17 cellular contexts compared by ENCODE assay signal in the genomic region with DNA sequence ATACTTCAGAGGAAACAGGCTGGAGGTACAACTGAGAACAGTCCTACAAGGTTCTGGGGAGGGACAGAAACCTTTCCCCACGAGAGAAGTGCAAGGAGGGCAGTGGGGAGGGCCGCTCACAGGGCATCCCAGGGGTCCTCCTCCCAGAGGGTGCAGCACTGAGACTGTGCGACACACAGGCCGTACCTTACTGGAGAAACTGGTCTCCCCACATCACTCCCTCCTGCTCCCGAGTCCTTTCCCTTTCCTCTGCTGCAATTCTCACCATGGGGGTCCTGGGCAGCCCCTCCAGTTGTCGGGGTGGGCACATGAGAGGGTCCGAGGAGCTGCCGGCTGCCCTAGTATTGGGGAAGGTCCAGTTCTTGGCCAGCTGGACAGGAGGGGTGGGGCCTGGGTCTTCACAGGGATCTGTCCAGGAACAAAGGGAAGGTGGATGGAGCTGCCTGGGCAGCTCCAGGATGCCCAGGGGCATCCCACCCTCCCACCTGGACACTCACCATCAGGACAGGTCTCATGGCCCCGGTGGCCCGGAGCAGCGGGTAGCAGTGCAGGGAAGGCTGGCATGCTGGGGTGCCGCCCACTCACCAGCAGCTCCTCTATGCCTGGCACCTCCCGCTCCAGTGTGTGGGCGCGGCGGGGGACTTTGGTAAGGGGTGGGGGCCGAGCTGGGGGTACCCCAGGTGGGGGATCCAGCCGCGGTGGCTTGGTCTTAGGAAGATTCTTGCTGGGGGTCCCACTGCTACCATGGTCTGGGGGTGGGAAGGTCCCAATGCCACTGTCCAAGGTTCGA. TPM values are rescaled to one million over a fixed set of nuclear protein-coding genes. Genes with fewer than 3 reads are reported as not detected.
DNase-seq lines count a peak whose midpoint lies in the region; ATAC-seq, FAIRE-seq and TF ChIP-seq lines count a peak whose summit lies in the region.
"Had no signal": no experiment of that assay in that cellular context is flagged by ENCODE, and none has a peak within 500 bp of the region (broad histone marks: within the 10 kb centered on the region; RNA-seq: fewer than 3 reads in every experiment).

No MANE protein-coding gene starts in this region.

- peaks cover 37% of the 10 kb centered on the region for H3K36me3 ChIP-seq in right atrium auricular region
- peaks cover under 1% of the 10 kb centered on the region; the same call in 1 of the 3 replicates for H3K36me3 ChIP-seq in K562 (ENCODE audit: control insufficient read depth, insufficient read depth, low read length)
- peaks cover 9 to 72% of the 10 kb centered on the region in 2 donors for H3K36me3 ChIP-seq in neuronal stem cell (replicated peaks in 1 of 2; ENCODE audit: control insufficient read depth in 2 of 2, insufficient read depth in 2 of 2, low read length in 2 of 2)
- H3K36me3 ChIP-seq in colonic mucosa, result no peaks in the 10 kb centered on the region

- peak overlapping the region; percentile 48 for H3K18ac ChIP-seq in neuronal stem cell (ENCODE audit: low read length)

- H3K9ac ChIP-seq in K562 (ENCODE audit: insufficient read depth in 1 of 2, low read depth in 2 of 2, low read length in 2 of 2) (no peak overlapping the region; a peak in 1 of 4 replicates), neuronal stem cell (ENCODE audit: low read depth, low read length, poor library complexity) (peak overlapping the region; percentile 21), colonic mucosa (ENCODE audit: low read depth in 2 of 2, low read length in 2 of 2) (no peak overlapping the region)
- H3K9ac ChIP-seq: BLaER1 treated with 17β-estradiol and CSF1 and Interleukin-3, amounts not matched to agents 10 nM and 100 nM had no signal

- no TSS peak for BruUV-seq in K562 (replicated peaks; lab: Mats Ljungman, UMichigan)

- peak overlapping the region; percentile 53 for H2BK5ac ChIP-seq in neuronal stem cell (ENCODE audit: low read length)

- peak overlapping the region; percentile 85 for H3K23ac ChIP-seq in neuronal stem cell (ENCODE audit: low read depth, low read length, poor library complexity)

- no peak for TF ChIP-seq EP300 in K562 (IDR thresholded peaks at IDR 0.05; ENCODE audit: low read length)

- no peaks in the 10 kb centered on the region for H3K9me3 ChIP-seq in right atrium auricular region
- no peaks in the 10 kb centered on the region for H3K9me3 ChIP-seq in K562 (replicated peaks; ENCODE audit: control insufficient read depth, insufficient read depth, low read depth, low read length)
- peaks cover 0 to 7% of the 10 kb centered on the region in 2 donors for H3K9me3 ChIP-seq in neuronal stem cell (replicated peaks in 1 of 2; ENCODE audit: control insufficient read depth in 2 of 2, insufficient read depth in 1 of 2, low read depth in 1 of 2, low read length in 2 of 2)
- no peaks in the 10 kb centered on the region for H3K9me3 ChIP-seq in colonic mucosa
- H3K9me3 ChIP-seq: HAP-1 had no signal

- no peaks in the 10 kb centered on the region for H3K27me3 ChIP-seq in right atrium auricular region
- H3K27me3 ChIP-seq in K562 (ENCODE audit: control insufficient read depth in 2 of 2, insufficient read depth in 2 of 2, low read length in 2 of 2), result no peaks in the 10 kb centered on the region
- no peaks in the 10 kb centered on the region for H3K27me3 ChIP-seq in neuronal stem cell (ENCODE audit: control insufficient read depth in 3 of 3, insufficient read depth in 3 of 3, low read depth in 1 of 3, low read length in 3 of 3)
- no peaks in the 10 kb centered on the region for H3K27me3 ChIP-seq in colonic mucosa
- H3K27me3 ChIP-seq: BLaER1 treated with 17β-estradiol and CSF1 and Interleukin-3, amounts not matched to agents 10 nM and 100 nM had no signal

- H2BK120ac ChIP-seq in neuronal stem cell (ENCODE audit: low read depth, low read length), result no peak overlapping the region

- no peak overlapping the region for H2BK15ac ChIP-seq in neuronal stem cell (ENCODE audit: low read length)

- TF ChIP-seq CTCF in right atrium auricular region (IDR thresholded peaks at IDR 0.05) (no peak), K562 (IDR thresholded peaks at IDR 0.05 in 2 of 3, conservative IDR thresholded peaks at IDR 0.05 in 1 of 3; ENCODE audit: insufficient read depth in 2 of 3, low read depth in 1 of 3, low read length in 3 of 3) (no peak), colonic mucosa (IDR thresholded peaks at IDR 0.05) (no peak)

- H3K4me2 ChIP-seq in K562 (ENCODE audit: insufficient read depth, low read length), result no peak overlapping the region
- H3K4me2 ChIP-seq in neuronal stem cell (ENCODE audit: insufficient read depth, low read length, poor library complexity, severe bottlenecking), result no peak overlapping the region
- H3K4me2 ChIP-seq: BLaER1 treated with 17β-estradiol and CSF1 and Interleukin-3, amounts not matched to agents 10 nM and 100 nM had no signal

- peak overlapping the region; percentile 31 for H3K14ac ChIP-seq in neuronal stem cell (ENCODE audit: low read length)

- H3K4me3 ChIP-seq in right atrium auricular region (no peak overlapping the region), K562 (no peak overlapping the region), neuronal stem cell (ENCODE audit: low read length in 2 of 2) (no peak overlapping the region), colonic mucosa (no peak overlapping the region)
- H3K4me3 ChIP-seq: BLaER1 treated with 17β-estradiol and CSF1 and Interleukin-3, amounts not matched to agents 10 nM and 100 nM; GM12878; HAP-1 had no signal

- H3K9me1 ChIP-seq in K562 (ENCODE audit: control insufficient read depth, insufficient read depth, low read length), result no peaks in the 10 kb centered on the region

- peak; percentile 22 for DNase-seq in Right ventricle myocardium inferior (ENCODE audit: missing footprints)
- no peak for DNase-seq in right atrium auricular region (ENCODE audit: low spot score)
- DNase-seq in K562 (ENCODE audit: extremely low read depth in 1 of 4, low spot score in 3 of 4), result peak in 1 of 4 experiments; percentile 8
- no peak for DNase-seq in neuronal stem cell (ENCODE audit: low spot score)
- DNase-seq in colonic mucosa, result no peak
- no peak for DNase-seq in erythroblast (lab: John Stamatoyannopoulos, UW)
- DNase-seq in activated CD4-positive, alpha-beta T cell treated with anti-CD3 and anti-CD28 coated beads for 1 hour, result no peak
- DNase-seq: CD4-positive, CD25-positive, alpha-beta regulatory T cell; DMS 273 treated with DMSO at 0.1 percent for 48 hours; GOT3; HFFc6; KBM-7 had no signal

- no peak overlapping the region for H2AK5ac ChIP-seq in neuronal stem cell (ENCODE audit: low read depth, low read length)

- intact Hi-C loops in Right ventricle myocardium inferior (cut with DNase I), result no loop called here
- intact Hi-C loops in K562 (cut with micrococcal nuclease), result no loop called here
- intact Hi-C loops in colonic mucosa (cut with DNase I), result no loop called here

- H3K4ac ChIP-seq in neuronal stem cell (ENCODE audit: low read length), result no peak overlapping the region

- TF ChIP-seq POLR2A in K562 (conservative IDR thresholded peaks at IDR 0.05), result no peak
- no peak for TF ChIP-seq POLR2A in erythroblast (IDR thresholded peaks at IDR 0.05; ENCODE audit: low read length)

- POLR2A ChIA-PET in K562 (lab: Yijun Ruan, JAX), result no interaction called here

- no peaks in the 10 kb centered on the region for H3K79me2 ChIP-seq in K562 (ENCODE audit: control insufficient read depth, insufficient read depth, low read length)

- no peak overlapping the region for H2AFZ ChIP-seq in K562 (ENCODE audit: low read depth, low read length)
- H2AFZ ChIP-seq in neuronal stem cell (ENCODE audit: low read length), result no peak overlapping the region

- H3K27ac ChIP-seq in right atrium auricular region (no peak overlapping the region), K562 (ENCODE audit: extremely low read depth, low read depth, low read length) (no peak overlapping the region), neuronal stem cell (replicated peaks; ENCODE audit: low read length) (no peak overlapping the region), colonic mucosa (no peak overlapping the region)
- H3K27ac ChIP-seq: 22Rv1; BLaER1 treated with 17β-estradiol and CSF1 and Interleukin-3, amounts not matched to agents 10 nM and 100 nM; HL-60 had no signal

- no peak overlapping the region for H4K91ac ChIP-seq in neuronal stem cell (ENCODE audit: low read depth, low read length, poor library complexity)

- no peak for ATAC-seq in Right ventricle myocardium inferior
- ATAC-seq in K562, result no peak
- ATAC-seq: GM12878 had no signal

- in situ Hi-C loops in K562 (cut with MboI), result no loop called here

- no peaks in the 10 kb centered on the region for H3K4me1 ChIP-seq in right atrium auricular region
- H3K4me1 ChIP-seq in K562 (replicated peaks in 1 of 2; ENCODE audit: control insufficient read depth in 2 of 2, insufficient read depth in 2 of 2, low read length in 2 of 2), result peaks cover 0 to 22% of the 10 kb centered on the region in 2 experiments; a peak in 2 of 5 replicates
- H3K4me1 ChIP-seq in neuronal stem cell (ENCODE audit: control insufficient read depth in 2 of 2, insufficient read depth in 1 of 2, low read depth in 1 of 2, low read length in 2 of 2), result peaks cover 0 to 11% of the 10 kb centered on the region in 2 donors
- H3K4me1 ChIP-seq in colonic mucosa, result no peaks in the 10 kb centered on the region
- H3K4me1 ChIP-seq: HAP-1 had no signal

- FAIRE-seq in K562 (lab: Jason Lieb, UNC), result no peak
- FAIRE-seq: GM12878 had no signal

- TF ChIP-seq RAD21 in K562 (CRISPR knock-in tag; conservative IDR thresholded peaks at IDR 0.05 in 1 of 2, IDR thresholded peaks at IDR 0.05 in 1 of 2), result no peak

- CTCF ChIA-PET in K562 (lab: Yijun Ruan, JAX; ENCODE audit: low intra/inter-chr PET ratio), result no interaction called here

- H4K20me1 ChIP-seq in K562 (replicated peaks; ENCODE audit: control insufficient read depth, insufficient read depth, low read length), result 0 out of 2 replicates have a peak, but pooled peaks cover 3% of the 10 kb centered on the region

- 91% methylated on average over 12 of the region's 20 CpGs for WGBS in K562 (ENCODE audit: insufficient coverage, low coverage, missing lambda C conversion rate)
- no CpG with 5 or more reads among the region's 20 CpGs for WGBS in neuronal stem cell (ENCODE audit: extremely low coverage in 2 of 2, insufficient read length in 2 of 2, insufficient replicate concordance in 1 of 2), 2 donors

- no peaks in the 10 kb centered on the region for H3K79me1 ChIP-seq in neuronal stem cell (ENCODE audit: low read depth, low read length)

- H4K8ac ChIP-seq in neuronal stem cell (ENCODE audit: low read depth, low read length), result peak overlapping the region; percentile 65

- no peak overlapping the region for H2BK12ac ChIP-seq in neuronal stem cell (ENCODE audit: low read length)

RNA-seq across cellular contexts. Expression of a gene that starts 35.8 kb away (rescaled TPM):
- total RNA-seq in Right ventricle myocardium inferior, result 32.7 TPM
- 10 to 100 TPM; 18.6 to 18.7 TPM for total RNA-seq in right atrium auricular region
- 15.1 and 38.6 TPM in 2 replicates for total RNA-seq in K562 (2011; cell fraction: chromatin; rRNA removed; ENCODE audit: low replicate concordance)
- 21.6 and 25.2 TPM in 2 replicates for total RNA-seq in K562 (2011; cell fraction: nucleolus; rRNA removed)
- 21.0 and 24.7 TPM in 2 replicates for total RNA-seq in K562 (2011; cell fraction: nucleoplasm; rRNA removed)
- total RNA-seq in K562 (2014; rRNA removed), result 7.3 and 9.4 TPM in 2 replicates
- 1.4 and 2.1 TPM in 2 replicates for total RNA-seq in K562 (2014; rRNA removed; fragmentation: Illumina TruSeq; extraction: Trizol)
- 4.7 and 4.9 TPM in 2 replicates for total RNA-seq in K562 (2015; rRNA removed; fragmentation: Illumina TruSeq; extraction: Trizol)
- total RNA-seq in K562 (2021), result 13.4 and 14.4 TPM in 2 replicates
- polyA plus RNA-seq in K562 (2011; rRNA removed), result 1.7 and 3.6 TPM in 2 replicates
- 2.0 and 3.8 TPM in 2 replicates for polyA plus RNA-seq in K562 (2011; cell fraction: cytosol; rRNA removed)
- polyA plus RNA-seq in K562 (2011; cell fraction: nucleus; rRNA removed), result 7.3 and 13.2 TPM in 2 replicates
- polyA plus RNA-seq in K562 (2012), result 6.2 and 8.4 TPM in 2 replicates
- 3.7 and 7.7 TPM in 2 replicates for polyA plus RNA-seq in K562 (2014; fragmentation: Illumina TruSeq; extraction: Trizol)
- under 1 TPM; 0.01 to 0.04 TPM for polyA plus RNA-seq in K562 (2014; fragmentation: Nextera tagmentation; extraction: Ambion mirVana)
- polyA plus RNA-seq in K562 (2014; rRNA removed), result 4.8 and 6.3 TPM in 2 replicates
- polyA minus RNA-seq in K562 (2011; rRNA and poly(A)+ RNA removed), result 5.1 and 5.7 TPM in 2 replicates
- polyA minus RNA-seq in K562 (2011; cell fraction: cytosol; rRNA and poly(A)+ RNA removed), result 5.6 and 7.4 TPM in 2 replicates
- 8.1 and 10.1 TPM in 2 replicates for polyA minus RNA-seq in K562 (2011; cell fraction: nucleus; rRNA and poly(A)+ RNA removed)
- polyA plus RNA-seq in neuronal stem cell (2013, experiment 1 of 2), result 12.5 TPM
- 13.0 TPM for polyA plus RNA-seq in neuronal stem cell (2013, experiment 2 of 2)
- 1 to 10 TPM; 2.4 to 4.1 TPM for total RNA-seq in colonic mucosa

RNA-seq across cellular contexts. Expression of a gene that starts 50.5 kb away (rescaled TPM):
- total RNA-seq in Right ventricle myocardium inferior, result 2.6 TPM
- total RNA-seq in right atrium auricular region, result 1 to 10 TPM; 1.8 to 2.0 TPM
- total RNA-seq in K562 (2011; cell fraction: chromatin; rRNA removed; ENCODE audit: low replicate concordance), result 6.1 and 8.1 TPM in 2 replicates
- total RNA-seq in K562 (2011; cell fraction: nucleolus; rRNA removed), result 10.5 and 11.7 TPM in 2 replicates
- 9.2 and 11.8 TPM in 2 replicates for total RNA-seq in K562 (2011; cell fraction: nucleoplasm; rRNA removed)
- total RNA-seq in K562 (2014; rRNA removed), result 3.7 and 4.3 TPM in 2 replicates
- total RNA-seq in K562 (2014; rRNA removed; fragmentation: Illumina TruSeq; extraction: Trizol), result 4.4 and 4.6 TPM in 2 replicates
- 4.9 TPM in 2 replicates for total RNA-seq in K562 (2015; rRNA removed; fragmentation: Illumina TruSeq; extraction: Trizol)
- total RNA-seq in K562 (2021), result 5.1 and 5.6 TPM in 2 replicates
- polyA plus RNA-seq in K562 (2011; rRNA removed), result 3.7 and 5.6 TPM in 2 replicates
- polyA plus RNA-seq in K562 (2011; cell fraction: cytosol; rRNA removed), result 3.5 and 4.3 TPM in 2 replicates
- 2.3 and 3.5 TPM in 2 replicates for polyA plus RNA-seq in K562 (2011; cell fraction: nucleus; rRNA removed)
- 4.0 and 5.4 TPM in 2 replicates for polyA plus RNA-seq in K562 (2012)
- 5.1 and 5.9 TPM in 2 replicates for polyA plus RNA-seq in K562 (2014; fragmentation: Illumina TruSeq; extraction: Trizol)
- polyA plus RNA-seq in K562 (2014; fragmentation: Nextera tagmentation; extraction: Ambion mirVana), result 1 to 10 TPM; 6.3 to 6.9 TPM
- polyA plus RNA-seq in K562 (2014; rRNA removed), result 5.2 and 5.8 TPM in 2 replicates
- 4.7 and 5.3 TPM in 2 replicates for polyA minus RNA-seq in K562 (2011; rRNA and poly(A)+ RNA removed)
- polyA minus RNA-seq in K562 (2011; cell fraction: cytosol; rRNA and poly(A)+ RNA removed), result 1.1 and 1.9 TPM in 2 replicates
- 2.7 and 4.7 TPM in 2 replicates for polyA minus RNA-seq in K562 (2011; cell fraction: nucleus; rRNA and poly(A)+ RNA removed)
- polyA plus RNA-seq in neuronal stem cell (2013, experiment 1 of 2), result 5.6 TPM
- 6.0 TPM for polyA plus RNA-seq in neuronal stem cell (2013, experiment 2 of 2)
- total RNA-seq in colonic mucosa, result 1 to 10 TPM; 3.3 to 3.7 TPM

RNA-seq across cellular contexts. Expression of a gene that starts 51.0 kb away (rescaled TPM):
- total RNA-seq in Right ventricle myocardium inferior (275 TPM), right atrium auricular region (100 to 1,000 TPM; 196 to 248 TPM), K562 (2014; rRNA removed) (147 and 188 TPM in 2 replicates), K562 (2014; rRNA removed; fragmentation: Illumina TruSeq; extraction: Trizol) (268 and 290 TPM in 2 replicates), K562 (2015; rRNA removed; fragmentation: Illumina TruSeq; extraction: Trizol) (247 and 254 TPM in 2 replicates), K562 (2021) (322 and 355 TPM in 2 replicates), colonic mucosa (1,000 to 10,000 TPM in 1 of 2 donors, 100 to 1,000 TPM in 1; 868 to 1,024 TPM)
- 401 and 445 TPM in 2 replicates for total RNA-seq in K562 (2011; cell fraction: chromatin; rRNA removed; ENCODE audit: low replicate concordance)
- total RNA-seq in K562 (2011; cell fraction: nucleolus; rRNA removed), result 407 and 460 TPM in 2 replicates
- 608 and 797 TPM in 2 replicates for total RNA-seq in K562 (2011; cell fraction: nucleoplasm; rRNA removed)
- polyA plus RNA-seq in K562 (2011; rRNA removed) (357 and 403 TPM in 2 replicates), K562 (2014; fragmentation: Illumina TruSeq; extraction: Trizol) (325 and 352 TPM in 2 replicates), K562 (2014; fragmentation: Nextera tagmentation; extraction: Ambion mirVana) (1,000 to 10,000 TPM; 1,205 to 1,288 TPM), K562 (2014; rRNA removed) (197 and 209 TPM in 2 replicates)
- polyA plus RNA-seq in K562 (2011; cell fraction: cytosol; rRNA removed), result 276 and 434 TPM in 2 replicates
- 186 and 273 TPM in 2 replicates for polyA plus RNA-seq in K562 (2011; cell fraction: nucleus; rRNA removed)
- 452 and 476 TPM in 2 replicates for polyA plus RNA-seq in K562 (2012)
- polyA minus RNA-seq in K562 (2011; rRNA and poly(A)+ RNA removed), result 220 and 237 TPM in 2 replicates
- 91.4 and 130 TPM in 2 replicates for polyA minus RNA-seq in K562 (2011; cell fraction: cytosol; rRNA and poly(A)+ RNA removed)
- 50.4 and 88.6 TPM in 2 replicates for polyA minus RNA-seq in K562 (2011; cell fraction: nucleus; rRNA and poly(A)+ RNA removed)
- 322 TPM for polyA plus RNA-seq in neuronal stem cell (2013, experiment 1 of 2)
- 335 TPM for polyA plus RNA-seq in neuronal stem cell (2013, experiment 2 of 2)
